ENCODE assay signal across 1 cellular context in the genomic region with DNA sequence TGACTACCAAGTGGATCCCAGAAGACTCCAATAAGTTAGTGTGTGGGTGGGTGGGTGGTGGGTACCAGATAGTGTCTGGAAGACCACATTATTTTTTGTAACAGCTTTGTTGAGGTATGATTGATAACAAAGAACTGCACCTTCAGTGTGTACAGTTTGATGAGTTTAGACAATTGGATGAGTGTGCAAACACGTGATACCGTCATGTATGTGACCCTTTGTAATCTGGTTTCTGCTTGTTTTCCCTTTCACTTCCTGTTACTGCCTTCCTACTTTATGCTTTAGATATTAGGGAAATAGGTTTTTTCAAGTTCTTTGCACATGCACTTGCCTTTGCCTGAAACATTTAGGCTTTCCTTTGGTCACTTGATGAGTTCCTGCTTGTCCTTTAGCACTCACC.
TF ChIP-seq lines count a peak whose summit lies in the region.

No MANE protein-coding gene starts in this region.

TF ChIP-seq in GM23338, 12 proteins besides CTCF, POLR2A, EP300 and RAD21 (continued from another document):
- TF ChIP-seq REST (IDR thresholded peaks at IDR 0.05; ENCODE audit: unreplicated experiment) = no peak
- TF ChIP-seq, protein P1, sequence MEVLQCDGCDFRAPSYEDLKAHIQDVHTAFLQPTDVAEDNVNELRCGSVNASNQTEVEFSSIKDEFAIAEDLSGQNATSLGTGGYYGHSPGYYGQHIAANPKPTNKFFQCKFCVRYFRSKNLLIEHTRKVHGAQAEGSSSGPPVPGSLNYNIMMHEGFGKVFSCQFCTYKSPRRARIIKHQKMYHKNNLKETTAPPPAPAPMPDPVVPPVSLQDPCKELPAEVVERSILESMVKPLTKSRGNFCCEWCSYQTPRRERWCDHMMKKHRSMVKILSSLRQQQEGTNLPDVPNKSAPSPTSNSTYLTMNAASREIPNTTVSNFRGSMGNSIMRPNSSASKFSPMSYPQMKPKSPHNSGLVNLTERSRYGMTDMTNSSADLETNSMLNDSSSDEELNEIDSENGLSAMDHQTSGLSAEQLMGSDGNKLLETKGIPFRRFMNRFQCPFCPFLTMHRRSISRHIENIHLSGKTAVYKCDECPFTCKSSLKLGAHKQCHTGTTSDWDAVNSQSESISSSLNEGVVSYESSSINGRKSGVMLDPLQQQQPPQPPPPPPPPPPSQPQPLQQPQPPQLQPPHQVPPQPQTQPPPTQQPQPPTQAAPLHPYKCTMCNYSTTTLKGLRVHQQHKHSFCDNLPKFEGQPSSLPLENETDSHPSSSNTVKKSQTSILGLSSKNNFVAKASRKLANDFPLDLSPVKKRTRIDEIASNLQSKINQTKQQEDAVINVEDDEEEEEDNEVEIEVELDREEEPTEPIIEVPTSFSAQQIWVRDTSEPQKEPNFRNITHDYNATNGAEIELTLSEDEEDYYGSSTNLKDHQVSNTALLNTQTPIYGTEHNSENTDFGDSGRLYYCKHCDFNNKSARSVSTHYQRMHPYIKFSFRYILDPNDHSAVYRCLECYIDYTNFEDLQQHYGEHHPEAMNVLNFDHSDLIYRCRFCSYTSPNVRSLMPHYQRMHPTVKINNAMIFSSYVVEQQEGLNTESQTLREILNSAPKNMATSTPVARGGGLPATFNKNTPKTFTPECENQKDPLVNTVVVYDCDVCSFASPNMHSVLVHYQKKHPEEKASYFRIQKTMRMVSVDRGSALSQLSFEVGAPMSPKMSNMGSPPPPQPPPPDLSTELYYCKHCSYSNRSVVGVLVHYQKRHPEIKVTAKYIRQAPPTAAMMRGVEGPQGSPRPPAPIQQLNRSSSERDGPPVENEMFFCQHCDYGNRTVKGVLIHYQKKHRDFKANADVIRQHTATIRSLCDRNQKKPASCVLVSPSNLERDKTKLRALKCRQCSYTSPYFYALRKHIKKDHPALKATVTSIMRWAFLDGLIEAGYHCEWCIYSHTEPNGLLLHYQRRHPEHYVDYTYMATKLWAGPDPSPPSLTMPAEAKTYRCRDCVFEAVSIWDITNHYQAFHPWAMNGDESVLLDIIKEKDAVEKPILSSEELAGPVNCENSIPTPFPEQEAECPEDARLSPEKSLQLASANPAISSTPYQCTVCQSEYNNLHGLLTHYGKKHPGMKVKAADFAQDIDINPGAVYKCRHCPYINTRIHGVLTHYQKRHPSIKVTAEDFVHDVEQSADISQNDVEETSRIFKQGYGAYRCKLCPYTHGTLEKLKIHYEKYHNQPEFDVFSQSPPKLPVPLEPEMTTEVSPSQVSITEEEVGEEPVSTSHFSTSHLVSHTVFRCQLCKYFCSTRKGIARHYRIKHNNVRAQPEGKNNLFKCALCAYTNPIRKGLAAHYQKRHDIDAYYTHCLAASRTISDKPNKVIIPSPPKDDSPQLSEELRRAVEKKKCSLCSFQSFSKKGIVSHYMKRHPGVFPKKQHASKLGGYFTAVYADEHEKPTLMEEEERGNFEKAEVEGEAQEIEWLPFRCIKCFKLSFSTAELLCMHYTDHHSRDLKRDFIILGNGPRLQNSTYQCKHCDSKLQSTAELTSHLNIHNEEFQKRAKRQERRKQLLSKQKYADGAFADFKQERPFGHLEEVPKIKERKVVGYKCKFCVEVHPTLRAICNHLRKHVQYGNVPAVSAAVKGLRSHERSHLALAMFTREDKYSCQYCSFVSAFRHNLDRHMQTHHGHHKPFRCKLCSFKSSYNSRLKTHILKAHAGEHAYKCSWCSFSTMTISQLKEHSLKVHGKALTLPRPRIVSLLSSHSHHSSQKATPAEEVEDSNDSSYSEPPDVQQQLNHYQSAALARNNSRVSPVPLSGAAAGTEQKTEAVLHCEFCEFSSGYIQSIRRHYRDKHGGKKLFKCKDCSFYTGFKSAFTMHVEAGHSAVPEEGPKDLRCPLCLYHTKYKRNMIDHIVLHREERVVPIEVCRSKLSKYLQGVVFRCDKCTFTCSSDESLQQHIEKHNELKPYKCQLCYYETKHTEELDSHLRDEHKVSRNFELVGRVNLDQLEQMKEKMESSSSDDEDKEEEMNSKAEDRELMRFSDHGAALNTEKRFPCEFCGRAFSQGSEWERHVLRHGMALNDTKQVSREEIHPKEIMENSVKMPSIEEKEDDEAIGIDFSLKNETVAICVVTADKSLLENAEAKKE (CRISPR knock-in tag; IDR thresholded peaks at IDR 0.05) = no peak
- no peak for TF ChIP-seq JUNB (IDR thresholded peaks at IDR 0.05; ENCODE audit: unreplicated experiment)
- TF ChIP-seq ZNF114 (CRISPR knock-in tag; IDR thresholded peaks at IDR 0.05) = no peak
TF ChIP-seq in GM23338: peak in this region for 0.
